Comparison of ENCODE assay signal across 17 cellular contexts in the genomic region with DNA sequence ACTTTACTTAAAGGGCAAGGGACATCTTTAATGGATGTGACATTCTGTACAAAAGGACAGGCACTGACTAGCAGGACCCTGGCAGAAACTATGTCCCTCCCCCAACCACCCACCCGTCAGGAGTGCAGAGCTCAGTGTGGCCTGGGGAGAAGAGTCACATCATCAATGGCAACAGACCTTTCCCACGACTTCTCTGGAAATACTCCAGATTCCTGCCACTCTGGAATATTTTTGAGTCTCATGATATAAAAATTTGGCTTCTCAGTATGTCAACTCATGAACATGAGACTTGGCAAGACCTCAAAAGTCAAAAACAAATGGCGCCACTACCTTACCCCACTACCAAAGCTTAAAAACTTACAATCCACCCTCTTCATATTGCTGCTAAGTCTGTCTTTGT.
"Had no signal": no experiment of that assay in that cellular context is flagged by ENCODE, and none has a peak within 500 bp of the region (broad histone marks: within the 10 kb centered on the region; RNA-seq: fewer than 3 reads in every experiment).

No MANE protein-coding gene starts in this region.

- ATAC-seq: sciatic nerve had no signal

- DNase-seq: esophagus squamous epithelium; foreskin fibroblast; immature natural killer cell; left ventricle myocardium inferior; mesenchymal stem cell; midbrain; naive B cell; nephron progenitor cell; retina; stimulated activated CD4-positive, alpha-beta T cell treated with anti-CD3 and anti-CD28 coated beads, Interleukin-2, amount 100 ng/mL, for 24 hours; stimulated activated naive CD4-positive, alpha-beta T cell treated with Interleukin-2 at 50 U/mL for 16 hours; trophoblast cell had no signal

- H3K4me3 ChIP-seq: esophagus squamous epithelium, left ventricle myocardium inferior, lung, prostate gland, skin epidermis had no signal

- H3K27ac ChIP-seq: esophagus squamous epithelium, left ventricle myocardium inferior, parathyroid adenoma, prostate gland had no signal
